ENCODE assay signal across 8 cellular contexts in the genomic region with DNA sequence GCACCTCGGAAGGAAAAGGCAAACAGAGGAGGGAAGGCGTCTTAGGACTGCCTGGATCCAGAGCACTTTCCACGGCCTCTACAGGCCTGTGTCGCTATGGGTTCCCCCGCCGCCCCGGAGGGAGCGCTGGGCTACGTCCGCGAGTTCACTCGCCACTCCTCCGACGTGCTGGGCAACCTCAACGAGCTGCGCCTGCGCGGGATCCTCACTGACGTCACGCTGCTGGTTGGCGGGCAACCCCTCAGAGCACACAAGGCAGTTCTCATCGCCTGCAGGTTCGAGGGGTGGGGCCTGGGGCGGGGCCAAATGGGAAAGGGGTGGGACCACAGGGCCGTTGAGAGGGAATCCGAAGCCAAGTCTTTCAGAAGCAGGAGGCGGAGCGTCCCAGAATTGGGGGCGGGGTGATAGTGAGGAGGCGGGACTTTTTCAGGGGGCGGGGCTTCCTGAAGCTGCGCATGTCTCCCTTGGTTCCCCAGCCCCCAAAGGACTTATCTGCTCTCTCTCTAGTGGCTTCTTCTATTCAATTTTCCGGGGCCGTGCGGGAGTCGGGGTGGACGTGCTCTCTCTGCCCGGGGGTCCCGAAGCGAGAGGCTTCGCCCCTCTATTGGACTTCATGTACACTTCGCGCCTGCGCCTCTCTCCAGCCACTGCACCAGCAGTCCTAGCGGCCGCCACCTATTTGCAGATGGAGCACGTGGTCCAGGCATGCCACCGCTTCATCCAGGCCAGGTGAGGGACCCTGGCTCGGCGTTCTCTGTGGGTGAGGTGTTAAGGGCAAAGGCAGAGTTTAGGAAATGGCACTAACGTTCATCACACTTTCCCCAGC. TPM values are rescaled to one million over a fixed set of nuclear protein-coding genes. Genes with fewer than 3 reads are reported as not detected.
DNase-seq lines count a peak whose midpoint lies in the region; ATAC-seq, FAIRE-seq and TF ChIP-seq lines count a peak whose summit lies in the region.

No MANE protein-coding gene starts in this region.

- H3F3A ChIP-seq in GM23248 (ENCODE audit: insufficient read depth): no peaks in the 10 kb centered on the region; the same call in 1 of the 2 replicates
- H3F3A ChIP-seq in neural cell (ENCODE audit: insufficient read depth, low read length, poor library complexity, severe bottlenecking): no peaks in the 10 kb centered on the region

- peak overlapping the region; percentile 47 for H2AFZ ChIP-seq in GM23248
- H2AFZ ChIP-seq in neural cell (ENCODE audit: low read depth, low read length): no peak overlapping the region

- in situ Hi-C loops in GM23248 (cut with MboI): no loop called here

- H3K9me3 ChIP-seq in GM23248 (ENCODE audit: low read depth) (no peaks in the 10 kb centered on the region), neural cell (ENCODE audit: low read length) (no peaks in the 10 kb centered on the region)

- no peak for TF ChIP-seq EP300 in neural cell (conservative IDR thresholded peaks at IDR 0.05; ENCODE audit: poor library complexity, severe bottlenecking)

- H4K20me1 ChIP-seq in GM23248 (ENCODE audit: insufficient read depth) (no peaks in the 10 kb centered on the region), neural cell (ENCODE audit: insufficient read depth) (no peaks in the 10 kb centered on the region)

- H3K9me2 ChIP-seq in GM23248 (ENCODE audit: insufficient read depth) (no peaks in the 10 kb centered on the region), neural cell (ENCODE audit: insufficient read depth, low read length) (no peaks in the 10 kb centered on the region)

- H3K36me3 ChIP-seq in GM23248 (ENCODE audit: low read depth): no peaks in the 10 kb centered on the region
- no peaks in the 10 kb centered on the region for H3K36me3 ChIP-seq in neural cell (ENCODE audit: insufficient read depth, low read length)

- H3K4me2 ChIP-seq in GM23248 (ENCODE audit: unreplicated experiment): no peak overlapping the region
- H3K4me2 ChIP-seq in neural cell (ENCODE audit: low read length): no peak overlapping the region

- peaks cover 16% of the 10 kb centered on the region; the same call in 1 of the 2 replicates for H3K4me1 ChIP-seq in GM23248 (ENCODE audit: insufficient read depth)

- TF ChIP-seq RAD21 in neural cell (conservative IDR thresholded peaks at IDR 0.05): no peak

- H3K9ac ChIP-seq in GM23248: no peak overlapping the region
- no peak overlapping the region for H3K9ac ChIP-seq in neural cell (ENCODE audit: low read length)

- H3K79me2 ChIP-seq in GM23248 (ENCODE audit: insufficient read depth): peaks cover 6% of the 10 kb centered on the region; the same call in 1 of the 2 replicates
- H3K79me2 ChIP-seq in neural cell (replicated peaks; ENCODE audit: insufficient read depth, low read length): no peaks in the 10 kb centered on the region

- H3K27me3 ChIP-seq in GM23248 (replicated peaks; ENCODE audit: insufficient read depth) (no peaks in the 10 kb centered on the region), neural cell (ENCODE audit: insufficient read depth, low read depth, low read length) (peaks cover 40% of the 10 kb centered on the region)

- no peak for TF ChIP-seq CTCF in neural cell (IDR thresholded peaks at IDR 0.05; ENCODE audit: poor library complexity, severe bottlenecking)

- ATAC-seq in GM21786 (IDR thresholded peaks at IDR 0.05; ENCODE audit: unreplicated experiment) (no peak), HG03139 (IDR thresholded peaks at IDR 0.05; ENCODE audit: unreplicated experiment) (no peak)

- FAIRE-seq in frontal cortex (lab: Jason Lieb, UNC): no peak

- WGBS in GM23248 (ENCODE audit: low coverage in 1 of 2, low lambda C conversion rate in 2 of 2, missing lambda C conversion rate in 2 of 2), 2 experiments: 39 to 45% methylated on average over 43 to 51 of the region's 51 CpGs

- peak; percentile 83 for DNase-seq in GM23248
- DNase-seq in RPMI7951 (ENCODE audit: low read depth): peak; percentile 75
- peak; percentile 85 for DNase-seq in activated gamma-delta T cell treated with anti-CD3 and anti-CD28 coated beads, Interleukin-2, amount 50 U/mL, for 16 hours (ENCODE audit: low read depth)
- DNase-seq in frontal cortex (ENCODE audit: low spot score in 2 of 2): peak; percentile 64 to 94
- DNase-seq in stimulated activated naive CD4-positive, alpha-beta T cell (lab: John Stamatoyannopoulos, UW): peak; percentile 79 to 96 (median 90)

- no peak overlapping the region for H3K27ac ChIP-seq in GM23248
- H3K27ac ChIP-seq in neural cell (ENCODE audit: low read length): no peak overlapping the region

- H3K4me3 ChIP-seq in GM23248 (peak overlapping the region; percentile 18; the same call in 1 of the 2 replicates), neural cell (ENCODE audit: low read length) (peak overlapping the region; percentile 45)

TF ChIP-seq in neural cell, 6 proteins besides CTCF, POLR2A, EP300 and RAD21:
- no peak for TF ChIP-seq POLR2AphosphoS5 (IDR thresholded peaks at IDR 0.05)
- no peak for TF ChIP-seq EZH2 (IDR thresholded peaks at IDR 0.05; ENCODE audit: borderline replicate concordance, insufficient read depth, low read length, poor library complexity, severe bottlenecking)
- no peak for TF ChIP-seq TAF1 (IDR thresholded peaks at IDR 0.05; ENCODE audit: low read depth)
- TF ChIP-seq SMC3 (conservative IDR thresholded peaks at IDR 0.05; ENCODE audit: poor library complexity): no peak
- TF ChIP-seq, protein P1, sequence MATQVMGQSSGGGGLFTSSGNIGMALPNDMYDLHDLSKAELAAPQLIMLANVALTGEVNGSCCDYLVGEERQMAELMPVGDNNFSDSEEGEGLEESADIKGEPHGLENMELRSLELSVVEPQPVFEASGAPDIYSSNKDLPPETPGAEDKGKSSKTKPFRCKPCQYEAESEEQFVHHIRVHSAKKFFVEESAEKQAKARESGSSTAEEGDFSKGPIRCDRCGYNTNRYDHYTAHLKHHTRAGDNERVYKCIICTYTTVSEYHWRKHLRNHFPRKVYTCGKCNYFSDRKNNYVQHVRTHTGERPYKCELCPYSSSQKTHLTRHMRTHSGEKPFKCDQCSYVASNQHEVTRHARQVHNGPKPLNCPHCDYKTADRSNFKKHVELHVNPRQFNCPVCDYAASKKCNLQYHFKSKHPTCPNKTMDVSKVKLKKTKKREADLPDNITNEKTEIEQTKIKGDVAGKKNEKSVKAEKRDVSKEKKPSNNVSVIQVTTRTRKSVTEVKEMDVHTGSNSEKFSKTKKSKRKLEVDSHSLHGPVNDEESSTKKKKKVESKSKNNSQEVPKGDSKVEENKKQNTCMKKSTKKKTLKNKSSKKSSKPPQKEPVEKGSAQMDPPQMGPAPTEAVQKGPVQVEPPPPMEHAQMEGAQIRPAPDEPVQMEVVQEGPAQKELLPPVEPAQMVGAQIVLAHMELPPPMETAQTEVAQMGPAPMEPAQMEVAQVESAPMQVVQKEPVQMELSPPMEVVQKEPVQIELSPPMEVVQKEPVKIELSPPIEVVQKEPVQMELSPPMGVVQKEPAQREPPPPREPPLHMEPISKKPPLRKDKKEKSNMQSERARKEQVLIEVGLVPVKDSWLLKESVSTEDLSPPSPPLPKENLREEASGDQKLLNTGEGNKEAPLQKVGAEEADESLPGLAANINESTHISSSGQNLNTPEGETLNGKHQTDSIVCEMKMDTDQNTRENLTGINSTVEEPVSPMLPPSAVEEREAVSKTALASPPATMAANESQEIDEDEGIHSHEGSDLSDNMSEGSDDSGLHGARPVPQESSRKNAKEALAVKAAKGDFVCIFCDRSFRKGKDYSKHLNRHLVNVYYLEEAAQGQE (IDR thresholded peaks at IDR 0.05; ENCODE audit: borderline replicate concordance): no peak
- TF ChIP-seq MXI1 (conservative IDR thresholded peaks at IDR 0.05; ENCODE audit: poor library complexity, severe bottlenecking): no peak

RNA-seq across cellular contexts. Expression of a gene that starts 0.9 kb away (rescaled TPM):
- not detected in 2 replicates for total RNA-seq in GM23248 (2014; rRNA removed; shearing (Covaris generic))
- polyA plus RNA-seq in GM23248 (2016; fragmentation: Nextera tagmentation; extraction: Ambion mirVana) (not detected in 2 replicates), neural cell (not detected in 2 replicates)
- total RNA-seq in RPMI7951 (2014; rRNA removed; shearing (Covaris generic)): not detected in 2 replicates
- total RNA-seq in frontal cortex: 2.0 TPM
- not detected in 2 replicates for polyA minus RNA-seq in neural cell

RNA-seq across cellular contexts. Expression of a gene that starts 11.4 kb away (rescaled TPM):
- total RNA-seq in GM23248 (2014; rRNA removed; shearing (Covaris generic)): 130 and 211 TPM in 2 replicates
- polyA plus RNA-seq in GM23248 (2016; fragmentation: Nextera tagmentation; extraction: Ambion mirVana) (623 and 652 TPM in 2 replicates), neural cell (122 and 136 TPM in 2 replicates)
- total RNA-seq in RPMI7951 (2014; rRNA removed; shearing (Covaris generic)): 156 and 180 TPM in 2 replicates
- total RNA-seq in frontal cortex: 13.5 TPM
- 28.0 and 32.5 TPM in 2 replicates for polyA minus RNA-seq in neural cell

RNA-seq across cellular contexts. Expression of a gene that starts 12.0 kb away (rescaled TPM):
- total RNA-seq in GM23248 (2014; rRNA removed; shearing (Covaris generic)): 0.25 TPM in 1 of 2 replicates, not detected in the other
- polyA plus RNA-seq in GM23248 (2016; fragmentation: Nextera tagmentation; extraction: Ambion mirVana) (0.87 and 1.1 TPM in 2 replicates), neural cell (0.90 TPM in 1 of 2 replicates, not detected in the other)
- 0.12 and 0.20 TPM in 2 replicates for total RNA-seq in RPMI7951 (2014; rRNA removed; shearing (Covaris generic))
- total RNA-seq in frontal cortex: 0.82 TPM
- 1.2 and 2.2 TPM in 2 replicates for polyA minus RNA-seq in neural cell

RNA-seq across cellular contexts. Expression of a gene that starts 20.1 kb away (rescaled TPM):
- not detected in 2 replicates for total RNA-seq in GM23248 (2014; rRNA removed; shearing (Covaris generic))
- 0.30 TPM in 1 of 2 replicates, not detected in the other for polyA plus RNA-seq in GM23248 (2016; fragmentation: Nextera tagmentation; extraction: Ambion mirVana)
- total RNA-seq in RPMI7951 (2014; rRNA removed; shearing (Covaris generic)): 0.49 TPM in 1 of 2 replicates, not detected in the other
- total RNA-seq in frontal cortex: not detected
- not detected in 2 replicates for polyA plus RNA-seq in neural cell
- not detected in 2 replicates for polyA minus RNA-seq in neural cell

RNA-seq across cellular contexts. Expression of a gene that starts 27.9 kb away (rescaled TPM):
- not detected in 2 replicates for total RNA-seq in GM23248 (2014; rRNA removed; shearing (Covaris generic))
- polyA plus RNA-seq in GM23248 (2016; fragmentation: Nextera tagmentation; extraction: Ambion mirVana) (0.24 and 0.31 TPM in 2 replicates), neural cell (not detected in 2 replicates)
- total RNA-seq in RPMI7951 (2014; rRNA removed; shearing (Covaris generic)): not detected in 2 replicates
- under 0.01 TPM for total RNA-seq in frontal cortex
- not detected in 2 replicates for polyA minus RNA-seq in neural cell
